Comparison of ENCODE assay signal across 8 cellular contexts in genomic region chr1:234608026-234608719, GRCh38. TPM values are rescaled to one million over a fixed set of nuclear protein-coding genes. Genes with fewer than 3 reads are reported as not detected.
A peak's percentile ranks its signal among the peaks of the same experiment; 100 is the strongest.
DNase-seq lines count a peak whose midpoint lies in the region; ATAC-seq and TF ChIP-seq lines count a peak whose summit lies in the region.

No MANE protein-coding gene starts in this region.

- H3K9me3 ChIP-seq in DOHH2 (ENCODE audit: control insufficient read depth, insufficient read depth, low read length) = no peaks in the 10 kb centered on the region

- H3K27ac ChIP-seq in DOHH2 (ENCODE audit: low read depth, low read length) (no peak overlapping the region), GM23338 (ENCODE audit: low read depth) (no peak overlapping the region)

- TF ChIP-seq CTCF in DOHH2 (IDR thresholded peaks at IDR 0.05; ENCODE audit: low read depth, low read length, poor library complexity, severe bottlenecking) (no peak), GM23338 (conservative IDR thresholded peaks at IDR 0.05; ENCODE audit: low read depth in 2 of 2) (no peak; a peak in 1 of 4 replicates), retinal pigment epithelial cell (conservative IDR thresholded peaks at IDR 0.05; ENCODE audit: low read depth, low read length) (no peak)

- ATAC-seq in GM23338 = peak; percentile 11
- ATAC-seq in GM19397 (IDR thresholded peaks at IDR 0.05; ENCODE audit: unreplicated experiment) = no peak

- H3K79me2 ChIP-seq in DOHH2 (ENCODE audit: control insufficient read depth, low read length) = no peaks in the 10 kb centered on the region
- peaks cover 60% of the 10 kb centered on the region for H3K79me2 ChIP-seq in GM23338 (replicated peaks; ENCODE audit: insufficient read depth)

- H3K4me1 ChIP-seq in DOHH2 (ENCODE audit: control insufficient read depth, low read length) = peaks cover 46% of the 10 kb centered on the region
- peaks cover 64% of the 10 kb centered on the region for H3K4me1 ChIP-seq in GM23338 (ENCODE audit: insufficient read depth)

- H3K4me2 ChIP-seq in DOHH2 (ENCODE audit: low read length) (peak overlapping the region; percentile 29), GM23338 (peak overlapping the region; percentile 73)

- peaks cover 76% of the 10 kb centered on the region for H3K27me3 ChIP-seq in DOHH2 (ENCODE audit: control insufficient read depth, low read length)
- no peaks in the 10 kb centered on the region for H3K27me3 ChIP-seq in GM23338 (ENCODE audit: insufficient read depth)

- H3K4me3 ChIP-seq in DOHH2 (ENCODE audit: low read length) (peak overlapping the region; percentile 17; the same call in 1 of the 2 replicates), GM23338 (peak overlapping the region; percentile 72), retinal pigment epithelial cell (ENCODE audit: low read length) (peak overlapping the region; percentile 94)

- peaks cover 7% of the 10 kb centered on the region; the same call in 1 of the 3 replicates for H3K9me3 Mint-ChIP-seq in GM23338

- peak overlapping the region; percentile 85 for H3K27ac Mint-ChIP-seq in GM23338

- H3K9me2 ChIP-seq in DOHH2 (replicated peaks; ENCODE audit: control insufficient read depth, low read length) = no peaks in the 10 kb centered on the region
- no peaks in the 10 kb centered on the region for H3K9me2 ChIP-seq in GM23338 (ENCODE audit: insufficient read depth)

- peak overlapping the region; percentile 91 for H3K4me3 Mint-ChIP-seq in GM23338

- H4K20me1 ChIP-seq in DOHH2 (ENCODE audit: control insufficient read depth, insufficient read depth, low read depth, low read length) = no peaks in the 10 kb centered on the region
- peaks cover 23% of the 10 kb centered on the region for H4K20me1 ChIP-seq in GM23338 (replicated peaks; ENCODE audit: insufficient read depth)

- no peaks in the 10 kb centered on the region for H3K36me3 ChIP-seq in DOHH2 (ENCODE audit: control insufficient read depth, low read length)
- H3K36me3 ChIP-seq in GM23338 (ENCODE audit: insufficient read depth) = peaks cover 8% of the 10 kb centered on the region; the same call in 1 of the 2 replicates

- H3K4me1 Mint-ChIP-seq in GM23338 = peaks cover 62% of the 10 kb centered on the region

- H3K36me3 Mint-ChIP-seq in GM23338 (ENCODE audit: low read depth) = peaks cover 46% of the 10 kb centered on the region

- peak; percentile 64 for DNase-seq in GM23338 (ENCODE audit: low spot score)
- peak; percentile 88 for DNase-seq in NAMALWA (ENCODE audit: low spot score)
- peak; percentile 86 for DNase-seq in T-helper 22 cell (ENCODE audit: low read depth)
- DNase-seq in anterior cingulate cortex (lab: John Stamatoyannopoulos, UW) = peak in 45 of 58 donors; percentile 31 to 83 (median 62)
- peak; percentile 88 for DNase-seq in hepatic stellate cell (ENCODE audit: low spot score)
- DNase-seq in retinal pigment epithelial cell (ENCODE audit: low read depth) = peak; percentile 94

- H3F3A ChIP-seq in DOHH2 (ENCODE audit: control insufficient read depth, insufficient read depth) (peaks cover 8% of the 10 kb centered on the region), GM23338 (replicated peaks; ENCODE audit: low read depth) (peaks cover 4% of the 10 kb centered on the region; the same call in 1 of the 2 replicates)

- peaks cover 14% of the 10 kb centered on the region for H3K27me3 Mint-ChIP-seq in GM23338 (ENCODE audit: insufficient read depth, low read depth, poor library complexity)

- no peak overlapping the region for H2AFZ ChIP-seq in GM23338

TF ChIP-seq in GM23338, 12 proteins besides CTCF, POLR2A, EP300 and RAD21:
- no peak for TF ChIP-seq EZH2phosphoT487 (IDR thresholded peaks at IDR 0.05; ENCODE audit: unreplicated experiment)
- TF ChIP-seq POLR2AphosphoS5 (IDR thresholded peaks at IDR 0.05; ENCODE audit: low read depth) = peak; percentile 20; the same call in 1 of the 2 replicates

RNA-seq across cellular contexts. Expression of gene IRF2BP2, which starts 1.8 kb away (rescaled TPM):
- 62.4 and 62.9 TPM in 2 replicates for total RNA-seq in GM23338 (2014; rRNA removed; shearing (Covaris generic))
- 19.4 and 21.5 TPM in 2 replicates for polyA plus RNA-seq in GM23338 (2016; fragmentation: Nextera tagmentation; extraction: Ambion mirVana)

Comparison
In these comparisons a context has a peak if more than half of its experiments do, and no peak if none do; other contexts are left out.
1. H3K4me3 ChIP-seq: peak in every context shown above with its lines; median percentile 94 in retinal pigment epithelial cell; 72 in GM23338; 17 in DOHH2.